In the genomic region with DNA sequence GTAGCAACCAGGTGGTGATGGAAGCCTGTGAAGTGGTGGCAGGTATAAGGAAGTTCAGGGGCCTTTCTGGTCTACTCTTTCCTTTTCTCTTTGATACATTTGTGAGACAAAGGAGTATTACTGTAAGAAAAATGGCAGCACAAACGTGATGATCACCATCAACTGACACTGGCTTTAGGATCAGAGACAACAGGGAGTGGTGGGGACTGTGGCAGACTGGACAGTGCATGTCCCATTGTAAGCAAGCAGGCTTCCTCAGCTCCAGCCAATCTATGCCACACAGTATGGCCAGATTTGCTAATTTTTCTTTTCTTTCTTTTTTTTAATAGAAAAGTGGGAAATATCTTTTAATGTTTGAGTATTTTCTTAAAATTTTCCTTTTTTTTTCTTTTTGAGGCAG, we compare ENCODE assay signal across 26 cellular contexts. TPM values are rescaled to one million over a fixed set of nuclear protein-coding genes. Genes with fewer than 3 reads are reported as not detected.
DNase-seq lines count a peak whose midpoint lies in the region; ATAC-seq, FAIRE-seq and TF ChIP-seq lines count a peak whose summit lies in the region.
"Had no signal": no experiment of that assay in that cellular context is flagged by ENCODE, and none has a peak within 500 bp of the region (broad histone marks: within the 10 kb centered on the region; RNA-seq: fewer than 3 reads in every experiment).

No MANE protein-coding gene starts in this region.

- no peak overlapping the region for H3K4me3 ChIP-seq in right atrium auricular region
- H3K4me3 ChIP-seq in kidney (ENCODE audit: low read length in 2 of 2), result no peak overlapping the region
- H3K4me3 ChIP-seq in psoas muscle, result no peak overlapping the region
- no peak overlapping the region for H3K4me3 ChIP-seq in uterus
- H3K4me3 ChIP-seq: body of pancreas, PC-9, SJCRH30 had no signal

- 65 to 91% (median 66%) methylated on average over 1 of the region's 1 CpG for WGBS in psoas muscle, 3 donors

- no peaks in the 10 kb centered on the region for H3K27me3 Mint-ChIP-seq in activated naive CD8-positive, alpha-beta T cell treated with anti-CD3 and anti-CD28 coated beads, Interleukin-2, amount 50 U/mL, for 24 hours

- intact Hi-C loops in Right ventricle myocardium inferior (cut with DNase I), result loop anchor here (10.0 kb wide), 1 partner anchor 180 kb away; the partner anchor contains the start of gene ATP2A2
- intact Hi-C loops in kidney (cut with DNase I), result no loop called here
- intact Hi-C loops in psoas muscle (cut with DNase I), result loop anchor here (5.0 to 10.0 kb wide), 2 partner anchors 170 to 177 kb away; partner anchors contain the start of gene ATP2A2 (in 1 of the 2)
- intact Hi-C loops in uterus (cut with DNase I; ENCODE audit: low total_unique reads), result loop anchor here (10.0 kb wide), 1 partner anchor 130 kb away; no protein-coding TSS in a partner anchor

- H3K9me3 Mint-ChIP-seq in activated naive CD8-positive, alpha-beta T cell treated with anti-CD3 and anti-CD28 coated beads, Interleukin-2, amount 50 U/mL, for 24 hours, result no peaks in the 10 kb centered on the region
- H3K9me3 Mint-ChIP-seq: activated CD4-positive, alpha-beta memory T cell treated with anti-CD3 and anti-CD28 coated beads, Interleukin-2, amount 10 ng/mL, durations not matched to agents 7 days and 5 days; activated naive CD8-positive, alpha-beta T cell treated with anti-CD3 and anti-CD28 coated beads, Interleukin-2, amount 10 ng/mL, durations not matched to agents 7 days and 5 days; naive B cell had no signal

- H3K36me3 Mint-ChIP-seq in activated naive CD8-positive, alpha-beta T cell treated with anti-CD3 and anti-CD28 coated beads, Interleukin-2, amount 50 U/mL, for 24 hours (ENCODE audit: low read depth), result no peaks in the 10 kb centered on the region
- H3K36me3 Mint-ChIP-seq: activated naive CD8-positive, alpha-beta T cell treated with anti-CD3 and anti-CD28 coated beads, Interleukin-2, amount 10 ng/mL, durations not matched to agents 7 days and 5 days; naive B cell had no signal

- H3K27me3 ChIP-seq in right atrium auricular region (no peaks in the 10 kb centered on the region), psoas muscle (ENCODE audit: insufficient read depth in 3 of 3, low read length in 2 of 3) (no peaks in the 10 kb centered on the region), uterus (no peaks in the 10 kb centered on the region)
- H3K27me3 ChIP-seq: body of pancreas, SJCRH30 had no signal

- no peak for TF ChIP-seq POLR2A in uterus (IDR thresholded peaks at IDR 0.05)

- POLR2A ChIA-PET in GM10248 (lab: Yijun Ruan, JAX), result no interaction called here

- no peak for DNase-seq in right atrium auricular region (ENCODE audit: low spot score)
- DNase-seq in Right ventricle myocardium inferior (ENCODE audit: missing footprints), result no peak
- no peak for DNase-seq in kidney
- no peak for DNase-seq in psoas muscle
- DNase-seq in uterus, result no peak
- no peak for DNase-seq in GM10248 (ENCODE audit: extremely low spot score)
- DNase-seq in activated naive CD8-positive, alpha-beta T cell treated with anti-CD3 and anti-CD28 coated beads, Interleukin-2, amount 50 U/mL, for 24 hours, result no peak
- DNase-seq: activated CD4-positive, alpha-beta memory T cell treated with anti-CD3 and anti-CD28 coated beads, Interleukin-2, amount 10 ng/mL, durations not matched to agents 7 days and 5 days; activated CD4-positive, CD25-positive, alpha-beta regulatory T cell treated with anti-CD3 and anti-CD28 coated beads, Interleukin-2, amount 50 U/mL, for 72 hours; activated naive CD8-positive, alpha-beta T cell treated with anti-CD3 and anti-CD28 coated beads, Interleukin-2, amount 10 ng/mL, durations not matched to agents 7 days and 5 days; body of pancreas; DMS53; GDM1; glutamatergic neuron; KBM-7; left cardiac atrium; mesendoderm; MM.1S; naive B cell; NCI-H1436; PC-9; SJCRH30 had no signal

- H3K27ac ChIP-seq in right atrium auricular region (peak overlapping the region; percentile 79 to 92), kidney (ENCODE audit: low read depth in 2 of 2, low read length in 2 of 2) (peak overlapping the region; percentile 23 to 38), psoas muscle (peak overlapping the region; percentile 25), uterus (peak overlapping the region; percentile 53 to 59)
- H3K27ac ChIP-seq: PC-9, SJCRH30 had no signal

- no peak overlapping the region for H3K9ac ChIP-seq in kidney (ENCODE audit: low read length in 2 of 2)

- FAIRE-seq in kidney (lab: Jason Lieb, UNC), result no peak
- FAIRE-seq: A204.1 had no signal

- no peak overlapping the region for H3K4me3 Mint-ChIP-seq in activated naive CD8-positive, alpha-beta T cell treated with anti-CD3 and anti-CD28 coated beads, Interleukin-2, amount 50 U/mL, for 24 hours
- H3K4me3 Mint-ChIP-seq: activated CD4-positive, alpha-beta memory T cell treated with anti-CD3 and anti-CD28 coated beads, Interleukin-2, amount 10 ng/mL, durations not matched to agents 7 days and 5 days; activated naive CD8-positive, alpha-beta T cell treated with anti-CD3 and anti-CD28 coated beads, Interleukin-2, amount 10 ng/mL, durations not matched to agents 7 days and 5 days; B cell; naive B cell had no signal

- H3K9me3 ChIP-seq in right atrium auricular region, result no peaks in the 10 kb centered on the region
- no peaks in the 10 kb centered on the region for H3K9me3 ChIP-seq in kidney (ENCODE audit: control insufficient read depth in 1 of 2, low read length in 2 of 2)
- H3K9me3 ChIP-seq in psoas muscle, result no peaks in the 10 kb centered on the region
- no peaks in the 10 kb centered on the region for H3K9me3 ChIP-seq in uterus
- H3K9me3 ChIP-seq: body of pancreas had no signal

- ATAC-seq in Right ventricle myocardium inferior (no peak), psoas muscle (no peak)
- ATAC-seq in activated CD4-positive, CD25-positive, alpha-beta regulatory T cell treated with anti-CD3 and anti-CD28 coated beads, Interleukin-2, amount 50 U/mL, for 24 hours, result no peak
- ATAC-seq in activated naive CD8-positive, alpha-beta T cell treated with anti-CD3 and anti-CD28 coated beads, Interleukin-2, amount 50 U/mL, for 24 hours, result no peak
- ATAC-seq: body of pancreas, left cardiac atrium, sciatic nerve had no signal

- H3K27ac Mint-ChIP-seq in activated naive CD8-positive, alpha-beta T cell treated with anti-CD3 and anti-CD28 coated beads, Interleukin-2, amount 50 U/mL, for 24 hours, result no peak overlapping the region
- H3K27ac Mint-ChIP-seq: activated CD4-positive, alpha-beta memory T cell treated with anti-CD3 and anti-CD28 coated beads, Interleukin-2, amount 10 ng/mL, durations not matched to agents 7 days and 5 days; activated naive CD8-positive, alpha-beta T cell treated with anti-CD3 and anti-CD28 coated beads, Interleukin-2, amount 10 ng/mL, durations not matched to agents 7 days and 5 days; B cell; naive B cell had no signal

- H3K36me3 ChIP-seq in right atrium auricular region, result no peaks in the 10 kb centered on the region
- H3K36me3 ChIP-seq in kidney (ENCODE audit: control insufficient read depth in 1 of 2, insufficient read depth in 2 of 2, low read length in 2 of 2), result no peaks in the 10 kb centered on the region
- no peaks in the 10 kb centered on the region for H3K36me3 ChIP-seq in psoas muscle (ENCODE audit: insufficient read depth in 1 of 2, low read depth in 1 of 2)
- no peaks in the 10 kb centered on the region for H3K36me3 ChIP-seq in uterus
- H3K36me3 ChIP-seq: SJCRH30 had no signal

- peaks cover 0 to 53% of the 10 kb centered on the region in 2 donors for H3K4me1 ChIP-seq in right atrium auricular region
- H3K4me1 ChIP-seq in kidney (ENCODE audit: control insufficient read depth in 1 of 2, insufficient read depth in 1 of 2, low read depth in 1 of 2, low read length in 2 of 2), result peaks cover 7 to 11% of the 10 kb centered on the region in 2 donors
- peaks cover 29% of the 10 kb centered on the region for H3K4me1 ChIP-seq in psoas muscle
- peaks cover 0 to 10% of the 10 kb centered on the region in 2 donors for H3K4me1 ChIP-seq in uterus

- CTCF ChIA-PET in GM10248 (lab: Yijun Ruan, JAX), result interaction anchor here (1.0 to 4.4 kb wide), 4 partner anchors 19 to 326 kb away, joined by 3 to 38 read pairs (median 6); partner anchors contain the start of gene IFT81

- peaks cover 13% of the 10 kb centered on the region for H3K4me1 Mint-ChIP-seq in activated naive CD8-positive, alpha-beta T cell treated with anti-CD3 and anti-CD28 coated beads, Interleukin-2, amount 50 U/mL, for 24 hours

- no peak for TF ChIP-seq CTCF in right atrium auricular region (IDR thresholded peaks at IDR 0.05)
- no peak for TF ChIP-seq CTCF in kidney (IDR thresholded peaks at IDR 0.05; ENCODE audit: borderline replicate concordance, extremely low read depth, insufficient read depth)
- no peak for TF ChIP-seq CTCF in psoas muscle (IDR thresholded peaks at IDR 0.05)
- no peak for TF ChIP-seq CTCF in uterus (IDR thresholded peaks at IDR 0.05)
- TF ChIP-seq CTCF in GM10248 (IDR thresholded peaks at IDR 0.05; ENCODE audit: control extremely low read depth, extremely low read depth, low read depth, missing control alignments), result no peak

RNA-seq across cellular contexts. Expression of gene IFT81, which starts 19.0 kb away (rescaled TPM):
- total RNA-seq in right atrium auricular region (10 to 100 TPM in 1 of 2 donors, 1 to 10 TPM in 1; 7.5 to 12.0 TPM), Right ventricle myocardium inferior (8.1 TPM), kidney (16.6 TPM), psoas muscle (1 to 10 TPM; 4.1 to 9.6 (median 5.3) TPM), uterus (10 to 100 TPM in 3 of 4 donors, 1 to 10 TPM in 1; 6.9 to 40.6 (median 20.7) TPM)
- polyA plus RNA-seq in kidney (ENCODE audit: insufficient read depth, low read depth, low replicate concordance) (6.5 TPM), psoas muscle (1 to 10 TPM; 2.5 to 8.7 (median 3.8) TPM)

RNA-seq across cellular contexts. Expression of gene C12orf76, which starts 56.8 kb away (rescaled TPM):
- total RNA-seq in right atrium auricular region (1 to 10 TPM; 8.6 to 9.0 TPM), Right ventricle myocardium inferior (5.3 TPM), kidney (14.6 TPM), psoas muscle (1 to 10 TPM; 3.1 to 9.8 (median 6.1) TPM), uterus (10 to 100 TPM; 18.2 to 35.5 (median 28.4) TPM)
- polyA plus RNA-seq in kidney (ENCODE audit: insufficient read depth, low read depth, low replicate concordance) (15.8 TPM), psoas muscle (10 to 100 TPM in 1 of 3 donors, 1 to 10 TPM in 2; 6.9 to 19.1 (median 7.4) TPM)

Comparison
In these comparisons a context has a peak if more than half of its experiments do, and no peak if none do; other contexts are left out.
1. H3K27ac ChIP-seq: peak in every context shown above with its lines; median percentile 86 in right atrium auricular region; 56 in uterus; 30 in kidney; 25 in psoas muscle.